14 cellular contexts compared by ENCODE assay signal in genomic region chr2:85485815-85486214, GRCh38.
"Had no signal": no experiment of that assay in that cellular context is flagged by ENCODE, and none has a peak within 500 bp of the region (broad histone marks: within the 10 kb centered on the region; RNA-seq: fewer than 3 reads in every experiment).

No MANE protein-coding gene starts in this region.

- H3K36me3 ChIP-seq: heart right ventricle, pancreas, suprapubic skin, upper lobe of left lung had no signal

- H3K27ac Mint-ChIP-seq: activated CD8-positive, alpha-beta T cell treated with anti-CD3 and anti-CD28 coated beads, Interleukin-2, amount 10 ng/mL, durations not matched to agents 7 days and 5 days had no signal

- H3K4me3 Mint-ChIP-seq: activated CD8-positive, alpha-beta T cell treated with anti-CD3 and anti-CD28 coated beads, Interleukin-2, amount 10 ng/mL, durations not matched to agents 7 days and 5 days had no signal

- H3K9me3 ChIP-seq: pancreas, suprapubic skin had no signal

- H3K27ac ChIP-seq: heart right ventricle, pancreas, suprapubic skin, upper lobe of left lung had no signal

- DNase-seq: activated CD4-positive, alpha-beta T cell treated with anti-CD3 and anti-CD28 coated beads for 48 hours; activated CD8-positive, alpha-beta memory T cell treated with anti-CD3 and anti-CD28 coated beads, Interleukin-2, amount 50 U/mL, for 48 hours; activated CD8-positive, alpha-beta T cell treated with anti-CD3 and anti-CD28 coated beads, Interleukin-2, amount 10 ng/mL, durations not matched to agents 7 days and 5 days; foreskin melanocyte; heart right ventricle; left ventricle myocardium superior; mesendoderm; pancreas; stimulated activated CD4-positive, alpha-beta T cell treated with anti-CD3 and anti-CD28 coated beads, Interleukin-4, amount 100 ng/mL, for 1 hour; stimulated activated CD8-positive, alpha-beta memory T cell treated with anti-CD3 and anti-CD28 coated beads, Interleukin-4, amount 100 ng/mL, for 48 hours; stimulated activated naive CD8-positive, alpha-beta T cell treated with anti-CD3 and anti-CD28 coated beads, Interleukin-15, Interleukin-2, amounts not matched to agents 100 U/mL and 50 U/mL, for 24 hours; upper lobe of left lung had no signal

- ATAC-seq: activated CD8-positive, alpha-beta T cell treated with anti-CD3 and anti-CD28 coated beads, Interleukin-2, amount 10 ng/mL, durations not matched to agents 7 days and 5 days; heart right ventricle; left ventricle myocardium superior; pancreas; stimulated activated naive CD8-positive, alpha-beta T cell treated with anti-CD3 and anti-CD28 coated beads, Interleukin-15, Interleukin-2, amounts not matched to agents 100 U/mL and 50 U/mL, for 24 hours had no signal

- H3K4me1 ChIP-seq: upper lobe of left lung had no signal

- H3K4me3 ChIP-seq: heart right ventricle, pancreas, suprapubic skin, upper lobe of left lung had no signal

- FAIRE-seq: keratinocyte, pancreas had no signal

- H3K27me3 ChIP-seq: heart right ventricle, pancreas, suprapubic skin, upper lobe of left lung had no signal
